ENCODE assay signal across 1 cellular context in genomic region chr19:6674868-6675305, GRCh38.
A peak's percentile ranks its signal among the peaks of the same experiment; 100 is the strongest.
TF ChIP-seq lines count a peak whose summit lies in the region.

No MANE protein-coding gene starts in this region.

TF ChIP-seq in GM12878, 131 proteins besides CTCF, POLR2A, EP300 and RAD21 (continued from another document):
- TF ChIP-seq, protein P1, sequence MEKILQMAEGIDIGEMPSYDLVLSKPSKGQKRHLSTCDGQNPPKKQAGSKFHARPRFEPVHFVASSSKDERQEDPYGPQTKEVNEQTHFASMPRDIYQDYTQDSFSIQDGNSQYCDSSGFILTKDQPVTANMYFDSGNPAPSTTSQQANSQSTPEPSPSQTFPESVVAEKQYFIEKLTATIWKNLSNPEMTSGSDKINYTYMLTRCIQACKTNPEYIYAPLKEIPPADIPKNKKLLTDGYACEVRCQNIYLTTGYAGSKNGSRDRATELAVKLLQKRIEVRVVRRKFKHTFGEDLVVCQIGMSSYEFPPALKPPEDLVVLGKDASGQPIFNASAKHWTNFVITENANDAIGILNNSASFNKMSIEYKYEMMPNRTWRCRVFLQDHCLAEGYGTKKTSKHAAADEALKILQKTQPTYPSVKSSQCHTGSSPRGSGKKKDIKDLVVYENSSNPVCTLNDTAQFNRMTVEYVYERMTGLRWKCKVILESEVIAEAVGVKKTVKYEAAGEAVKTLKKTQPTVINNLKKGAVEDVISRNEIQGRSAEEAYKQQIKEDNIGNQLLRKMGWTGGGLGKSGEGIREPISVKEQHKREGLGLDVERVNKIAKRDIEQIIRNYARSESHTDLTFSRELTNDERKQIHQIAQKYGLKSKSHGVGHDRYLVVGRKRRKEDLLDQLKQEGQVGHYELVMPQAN (conservative IDR thresholded peaks at IDR 0.05) = no peak
- no peak for TF ChIP-seq RAD51 (IDR thresholded peaks at IDR 0.05)
- peak; percentile 81 to 88 for TF ChIP-seq BHLHE40 (IDR thresholded peaks at IDR 0.05; ENCODE audit: borderline replicate concordance in 1 of 2, low read depth in 2 of 2, low read length in 1 of 2)
- no peak for TF ChIP-seq RBBP5 (conservative IDR thresholded peaks at IDR 0.05)
- TF ChIP-seq, protein P2, sequence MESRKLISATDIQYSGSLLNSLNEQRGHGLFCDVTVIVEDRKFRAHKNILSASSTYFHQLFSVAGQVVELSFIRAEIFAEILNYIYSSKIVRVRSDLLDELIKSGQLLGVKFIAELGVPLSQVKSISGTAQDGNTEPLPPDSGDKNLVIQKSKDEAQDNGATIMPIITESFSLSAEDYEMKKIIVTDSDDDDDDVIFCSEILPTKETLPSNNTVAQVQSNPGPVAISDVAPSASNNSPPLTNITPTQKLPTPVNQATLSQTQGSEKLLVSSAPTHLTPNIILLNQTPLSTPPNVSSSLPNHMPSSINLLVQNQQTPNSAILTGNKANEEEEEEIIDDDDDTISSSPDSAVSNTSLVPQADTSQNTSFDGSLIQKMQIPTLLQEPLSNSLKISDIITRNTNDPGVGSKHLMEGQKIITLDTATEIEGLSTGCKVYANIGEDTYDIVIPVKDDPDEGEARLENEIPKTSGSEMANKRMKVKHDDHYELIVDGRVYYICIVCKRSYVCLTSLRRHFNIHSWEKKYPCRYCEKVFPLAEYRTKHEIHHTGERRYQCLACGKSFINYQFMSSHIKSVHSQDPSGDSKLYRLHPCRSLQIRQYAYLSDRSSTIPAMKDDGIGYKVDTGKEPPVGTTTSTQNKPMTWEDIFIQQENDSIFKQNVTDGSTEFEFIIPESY (IDR thresholded peaks at IDR 0.05) = no peak; the same call in 1 of the 2 replicates
- peak; percentile 62; the same call in 1 of the 2 replicates for TF ChIP-seq ELK1 (IDR thresholded peaks at IDR 0.05; ENCODE audit: low read depth, low read length)
- TF ChIP-seq IRF4 (IDR thresholded peaks at IDR 0.05; ENCODE audit: low read depth, low read length) = peak; percentile 79
- TF ChIP-seq BMI1 (IDR thresholded peaks at IDR 0.05; ENCODE audit: borderline replicate concordance) = 0 out of 2 replicates have a peak, but pooled peaks have one; percentile 32
- TF ChIP-seq ZNF622 (IDR thresholded peaks at IDR 0.05) = no peak
- TF ChIP-seq, protein P3, sequence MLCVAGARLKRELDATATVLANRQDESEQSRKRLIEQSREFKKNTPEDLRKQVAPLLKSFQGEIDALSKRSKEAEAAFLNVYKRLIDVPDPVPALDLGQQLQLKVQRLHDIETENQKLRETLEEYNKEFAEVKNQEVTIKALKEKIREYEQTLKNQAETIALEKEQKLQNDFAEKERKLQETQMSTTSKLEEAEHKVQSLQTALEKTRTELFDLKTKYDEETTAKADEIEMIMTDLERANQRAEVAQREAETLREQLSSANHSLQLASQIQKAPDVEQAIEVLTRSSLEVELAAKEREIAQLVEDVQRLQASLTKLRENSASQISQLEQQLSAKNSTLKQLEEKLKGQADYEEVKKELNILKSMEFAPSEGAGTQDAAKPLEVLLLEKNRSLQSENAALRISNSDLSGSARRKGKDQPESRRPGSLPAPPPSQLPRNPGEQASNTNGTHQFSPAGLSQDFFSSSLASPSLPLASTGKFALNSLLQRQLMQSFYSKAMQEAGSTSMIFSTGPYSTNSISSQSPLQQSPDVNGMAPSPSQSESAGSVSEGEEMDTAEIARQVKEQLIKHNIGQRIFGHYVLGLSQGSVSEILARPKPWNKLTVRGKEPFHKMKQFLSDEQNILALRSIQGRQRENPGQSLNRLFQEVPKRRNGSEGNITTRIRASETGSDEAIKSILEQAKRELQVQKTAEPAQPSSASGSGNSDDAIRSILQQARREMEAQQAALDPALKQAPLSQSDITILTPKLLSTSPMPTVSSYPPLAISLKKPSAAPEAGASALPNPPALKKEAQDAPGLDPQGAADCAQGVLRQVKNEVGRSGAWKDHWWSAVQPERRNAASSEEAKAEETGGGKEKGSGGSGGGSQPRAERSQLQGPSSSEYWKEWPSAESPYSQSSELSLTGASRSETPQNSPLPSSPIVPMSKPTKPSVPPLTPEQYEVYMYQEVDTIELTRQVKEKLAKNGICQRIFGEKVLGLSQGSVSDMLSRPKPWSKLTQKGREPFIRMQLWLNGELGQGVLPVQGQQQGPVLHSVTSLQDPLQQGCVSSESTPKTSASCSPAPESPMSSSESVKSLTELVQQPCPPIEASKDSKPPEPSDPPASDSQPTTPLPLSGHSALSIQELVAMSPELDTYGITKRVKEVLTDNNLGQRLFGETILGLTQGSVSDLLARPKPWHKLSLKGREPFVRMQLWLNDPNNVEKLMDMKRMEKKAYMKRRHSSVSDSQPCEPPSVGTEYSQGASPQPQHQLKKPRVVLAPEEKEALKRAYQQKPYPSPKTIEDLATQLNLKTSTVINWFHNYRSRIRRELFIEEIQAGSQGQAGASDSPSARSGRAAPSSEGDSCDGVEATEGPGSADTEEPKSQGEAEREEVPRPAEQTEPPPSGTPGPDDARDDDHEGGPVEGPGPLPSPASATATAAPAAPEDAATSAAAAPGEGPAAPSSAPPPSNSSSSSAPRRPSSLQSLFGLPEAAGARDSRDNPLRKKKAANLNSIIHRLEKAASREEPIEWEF (IDR thresholded peaks at IDR 0.05; ENCODE audit: insufficient replicate concordance, low read depth, low read length) = no peak
- TF ChIP-seq ZNF384 (IDR thresholded peaks at IDR 0.05; ENCODE audit: borderline replicate concordance, low read depth, low read length) = no peak
- TF ChIP-seq PAX5 (IDR thresholded peaks at IDR 0.05; ENCODE audit: borderline replicate concordance, low read depth, low read length) = peak; percentile 90
